2 cellular contexts compared by ENCODE assay signal in the genomic region with DNA sequence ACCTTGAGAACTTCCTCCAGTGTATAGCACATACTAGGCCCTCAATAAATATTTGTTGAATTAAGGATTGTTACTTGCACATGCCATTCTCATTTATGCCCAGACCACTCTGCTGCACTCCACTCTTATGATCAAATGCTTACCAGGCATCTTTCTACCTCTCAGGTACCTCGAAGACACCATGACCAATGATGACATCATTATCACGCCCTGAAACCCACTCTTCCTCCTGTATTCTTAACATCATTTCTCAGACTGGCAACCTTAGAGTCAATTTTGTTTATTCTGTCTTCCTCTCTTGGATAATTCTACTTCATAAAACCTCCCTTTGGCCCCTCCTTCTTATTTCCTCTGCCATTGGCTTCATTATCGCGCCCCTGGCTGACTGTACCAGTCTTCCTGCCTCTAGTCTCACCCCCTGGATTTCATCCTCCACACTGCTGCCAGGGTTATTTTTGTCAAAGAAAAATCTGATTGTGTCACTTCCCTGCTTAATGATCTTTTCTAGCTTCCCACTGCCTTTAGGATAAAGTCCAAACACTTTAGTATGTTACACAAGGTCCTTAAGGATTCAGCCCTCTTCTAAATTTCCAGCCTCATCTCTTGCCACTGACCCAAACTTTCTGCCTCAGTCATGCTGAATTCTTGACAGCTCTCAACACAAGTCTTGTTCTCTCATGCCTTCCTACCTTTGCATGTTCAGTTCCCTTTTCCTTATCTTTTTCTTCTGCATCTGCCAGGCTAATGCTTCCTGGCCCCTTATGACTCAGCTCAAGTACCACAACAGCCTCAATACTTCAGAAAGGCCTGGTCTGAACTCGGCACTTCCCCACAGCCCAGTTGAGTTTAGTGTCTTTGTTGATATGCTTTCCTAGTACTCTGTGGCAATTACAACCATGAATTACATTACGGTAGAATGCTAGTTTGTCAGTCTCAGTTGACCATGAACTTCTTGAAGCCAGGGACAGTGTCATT.
TF ChIP-seq lines count a peak whose summit lies in the region.

No MANE protein-coding gene starts in this region.

TF ChIP-seq in GM23338, 12 proteins besides CTCF, POLR2A, EP300 and RAD21 (continued from another document and continues in another):
- TF ChIP-seq, protein P1, sequence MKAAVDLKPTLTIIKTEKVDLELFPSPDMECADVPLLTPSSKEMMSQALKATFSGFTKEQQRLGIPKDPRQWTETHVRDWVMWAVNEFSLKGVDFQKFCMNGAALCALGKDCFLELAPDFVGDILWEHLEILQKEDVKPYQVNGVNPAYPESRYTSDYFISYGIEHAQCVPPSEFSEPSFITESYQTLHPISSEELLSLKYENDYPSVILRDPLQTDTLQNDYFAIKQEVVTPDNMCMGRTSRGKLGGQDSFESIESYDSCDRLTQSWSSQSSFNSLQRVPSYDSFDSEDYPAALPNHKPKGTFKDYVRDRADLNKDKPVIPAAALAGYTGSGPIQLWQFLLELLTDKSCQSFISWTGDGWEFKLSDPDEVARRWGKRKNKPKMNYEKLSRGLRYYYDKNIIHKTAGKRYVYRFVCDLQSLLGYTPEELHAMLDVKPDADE (IDR thresholded peaks at IDR 0.05), result no peak
- TF ChIP-seq JUNB (IDR thresholded peaks at IDR 0.05; ENCODE audit: unreplicated experiment), result no peak
- TF ChIP-seq CREB1 (CRISPR knock-in tag; IDR thresholded peaks at IDR 0.05; ENCODE audit: low read depth), result no peak
- TF ChIP-seq EZH2phosphoT487 (IDR thresholded peaks at IDR 0.05; ENCODE audit: unreplicated experiment), result no peak
- TF ChIP-seq EZH2 (IDR thresholded peaks at IDR 0.05; ENCODE audit: low read depth, unreplicated experiment), result no peak
- TF ChIP-seq, protein P2, sequence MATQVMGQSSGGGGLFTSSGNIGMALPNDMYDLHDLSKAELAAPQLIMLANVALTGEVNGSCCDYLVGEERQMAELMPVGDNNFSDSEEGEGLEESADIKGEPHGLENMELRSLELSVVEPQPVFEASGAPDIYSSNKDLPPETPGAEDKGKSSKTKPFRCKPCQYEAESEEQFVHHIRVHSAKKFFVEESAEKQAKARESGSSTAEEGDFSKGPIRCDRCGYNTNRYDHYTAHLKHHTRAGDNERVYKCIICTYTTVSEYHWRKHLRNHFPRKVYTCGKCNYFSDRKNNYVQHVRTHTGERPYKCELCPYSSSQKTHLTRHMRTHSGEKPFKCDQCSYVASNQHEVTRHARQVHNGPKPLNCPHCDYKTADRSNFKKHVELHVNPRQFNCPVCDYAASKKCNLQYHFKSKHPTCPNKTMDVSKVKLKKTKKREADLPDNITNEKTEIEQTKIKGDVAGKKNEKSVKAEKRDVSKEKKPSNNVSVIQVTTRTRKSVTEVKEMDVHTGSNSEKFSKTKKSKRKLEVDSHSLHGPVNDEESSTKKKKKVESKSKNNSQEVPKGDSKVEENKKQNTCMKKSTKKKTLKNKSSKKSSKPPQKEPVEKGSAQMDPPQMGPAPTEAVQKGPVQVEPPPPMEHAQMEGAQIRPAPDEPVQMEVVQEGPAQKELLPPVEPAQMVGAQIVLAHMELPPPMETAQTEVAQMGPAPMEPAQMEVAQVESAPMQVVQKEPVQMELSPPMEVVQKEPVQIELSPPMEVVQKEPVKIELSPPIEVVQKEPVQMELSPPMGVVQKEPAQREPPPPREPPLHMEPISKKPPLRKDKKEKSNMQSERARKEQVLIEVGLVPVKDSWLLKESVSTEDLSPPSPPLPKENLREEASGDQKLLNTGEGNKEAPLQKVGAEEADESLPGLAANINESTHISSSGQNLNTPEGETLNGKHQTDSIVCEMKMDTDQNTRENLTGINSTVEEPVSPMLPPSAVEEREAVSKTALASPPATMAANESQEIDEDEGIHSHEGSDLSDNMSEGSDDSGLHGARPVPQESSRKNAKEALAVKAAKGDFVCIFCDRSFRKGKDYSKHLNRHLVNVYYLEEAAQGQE (IDR thresholded peaks at IDR 0.05; ENCODE audit: unreplicated experiment), result no peak
- no peak for TF ChIP-seq ZNF331 (CRISPR knock-in tag; IDR thresholded peaks at IDR 0.05; ENCODE audit: low read depth)
- no peak for TF ChIP-seq NANOG (IDR thresholded peaks at IDR 0.05; ENCODE audit: borderline replicate concordance)
- TF ChIP-seq STAT1 (IDR thresholded peaks at IDR 0.05; ENCODE audit: unreplicated experiment), result no peak

TF ChIP-seq in SK-N-SH, 30 proteins besides CTCF, POLR2A, EP300 and RAD21 (continued from another document):
- TF ChIP-seq NRF1 (IDR thresholded peaks at IDR 0.05; ENCODE audit: low read depth, low read length) (no peak), FOXJ3 (CRISPR knock-in tag; IDR thresholded peaks at IDR 0.05) (no peak), CHD2 (IDR thresholded peaks at IDR 0.05; ENCODE audit: low read length, partially characterized antibody) (no peak), FOSL2 (IDR thresholded peaks at IDR 0.05; ENCODE audit: borderline replicate concordance, low read depth) (no peak), SMC3 (IDR thresholded peaks at IDR 0.05; ENCODE audit: low read depth, low read length) (no peak), SIN3A (IDR thresholded peaks at IDR 0.05; ENCODE audit: borderline replicate concordance, low read depth, low read length) (no peak), YY1 (IDR thresholded peaks at IDR 0.05; ENCODE audit: low read depth) (no peak), TEAD4 (IDR thresholded peaks at IDR 0.05; ENCODE audit: borderline replicate concordance, insufficient read depth) (no peak), MEF2A (IDR thresholded peaks at IDR 0.05; ENCODE audit: borderline replicate concordance, low read depth) (no peak), RXRA (IDR thresholded peaks at IDR 0.05; ENCODE audit: borderline replicate concordance, low read depth) (no peak), JUND (IDR thresholded peaks at IDR 0.05) (no peak), RCOR1 (IDR thresholded peaks at IDR 0.05; ENCODE audit: low read length) (no peak), POLR2AphosphoS5 (IDR thresholded peaks at IDR 0.05; ENCODE audit: low read depth, low read length) (no peak), RFX5 (IDR thresholded peaks at IDR 0.05; ENCODE audit: low read length) (no peak)
- TF ChIP-seq, protein P2 (IDR thresholded peaks at IDR 0.05; ENCODE audit: low read depth, low read length), result no peak
- TF ChIP-seq, protein P3, sequence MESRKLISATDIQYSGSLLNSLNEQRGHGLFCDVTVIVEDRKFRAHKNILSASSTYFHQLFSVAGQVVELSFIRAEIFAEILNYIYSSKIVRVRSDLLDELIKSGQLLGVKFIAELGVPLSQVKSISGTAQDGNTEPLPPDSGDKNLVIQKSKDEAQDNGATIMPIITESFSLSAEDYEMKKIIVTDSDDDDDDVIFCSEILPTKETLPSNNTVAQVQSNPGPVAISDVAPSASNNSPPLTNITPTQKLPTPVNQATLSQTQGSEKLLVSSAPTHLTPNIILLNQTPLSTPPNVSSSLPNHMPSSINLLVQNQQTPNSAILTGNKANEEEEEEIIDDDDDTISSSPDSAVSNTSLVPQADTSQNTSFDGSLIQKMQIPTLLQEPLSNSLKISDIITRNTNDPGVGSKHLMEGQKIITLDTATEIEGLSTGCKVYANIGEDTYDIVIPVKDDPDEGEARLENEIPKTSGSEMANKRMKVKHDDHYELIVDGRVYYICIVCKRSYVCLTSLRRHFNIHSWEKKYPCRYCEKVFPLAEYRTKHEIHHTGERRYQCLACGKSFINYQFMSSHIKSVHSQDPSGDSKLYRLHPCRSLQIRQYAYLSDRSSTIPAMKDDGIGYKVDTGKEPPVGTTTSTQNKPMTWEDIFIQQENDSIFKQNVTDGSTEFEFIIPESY (IDR thresholded peaks at IDR 0.05; ENCODE audit: borderline replicate concordance, low read depth), result no peak
- TF ChIP-seq, protein P4, sequence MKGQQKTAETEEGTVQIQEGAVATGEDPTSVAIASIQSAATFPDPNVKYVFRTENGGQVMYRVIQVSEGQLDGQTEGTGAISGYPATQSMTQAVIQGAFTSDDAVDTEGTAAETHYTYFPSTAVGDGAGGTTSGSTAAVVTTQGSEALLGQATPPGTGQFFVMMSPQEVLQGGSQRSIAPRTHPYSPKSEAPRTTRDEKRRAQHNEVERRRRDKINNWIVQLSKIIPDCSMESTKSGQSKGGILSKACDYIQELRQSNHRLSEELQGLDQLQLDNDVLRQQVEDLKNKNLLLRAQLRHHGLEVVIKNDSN (IDR thresholded peaks at IDR 0.05; ENCODE audit: borderline replicate concordance, low read depth), result no peak
- TF ChIP-seq, protein P5, sequence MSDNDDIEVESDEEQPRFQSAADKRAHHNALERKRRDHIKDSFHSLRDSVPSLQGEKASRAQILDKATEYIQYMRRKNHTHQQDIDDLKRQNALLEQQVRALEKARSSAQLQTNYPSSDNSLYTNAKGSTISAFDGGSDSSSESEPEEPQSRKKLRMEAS (IDR thresholded peaks at IDR 0.05; ENCODE audit: low read depth), result no peak
TF ChIP-seq in SK-N-SH: peak in this region for 0.
